ENCODE assay signal across 3 cellular contexts in the genomic region with DNA sequence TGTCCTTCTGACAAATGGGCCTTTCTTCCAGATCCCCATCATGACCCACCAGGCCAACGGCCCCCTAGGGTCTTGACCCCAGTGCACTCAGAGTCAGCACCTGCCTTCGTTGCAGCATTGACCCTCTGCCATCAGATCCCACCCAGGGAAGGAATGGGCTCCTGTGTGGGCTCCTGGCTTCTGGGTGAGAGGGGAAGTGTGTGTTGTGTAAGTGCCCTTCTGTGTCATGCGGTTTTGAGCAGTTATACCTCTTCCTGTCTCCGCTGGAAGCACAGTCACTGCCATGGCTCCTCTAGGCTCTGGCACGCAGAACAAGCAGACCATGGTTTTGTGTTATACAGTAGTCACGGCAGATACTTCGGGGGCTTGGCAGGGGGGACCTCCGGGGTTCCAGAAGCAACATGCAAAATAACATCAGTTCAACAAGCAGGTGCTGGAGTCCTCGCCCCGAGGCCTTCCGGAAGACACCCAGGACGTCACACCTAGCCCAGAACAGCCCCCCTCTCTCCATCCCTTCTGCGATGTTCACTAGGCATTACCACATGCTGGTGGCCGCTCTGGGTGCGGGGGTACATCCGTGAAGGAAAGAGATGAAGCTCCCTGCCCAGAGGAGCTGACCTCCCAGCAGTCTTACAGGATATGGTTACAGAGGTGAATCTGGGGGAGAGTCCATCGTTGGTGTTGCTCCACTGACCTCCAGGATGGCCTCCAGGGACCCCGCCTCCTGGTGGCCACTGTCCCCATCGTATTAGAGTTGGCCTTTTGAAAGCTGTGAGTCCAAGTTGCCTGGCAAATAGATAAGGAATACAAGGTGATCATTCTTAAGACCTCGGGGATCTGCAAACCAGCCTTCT.
TF ChIP-seq lines count a peak whose summit lies in the region.

No MANE protein-coding gene starts in this region.

TF ChIP-seq in liver, 16 proteins besides CTCF, POLR2A, EP300 and RAD21:
- TF ChIP-seq, protein P1, sequence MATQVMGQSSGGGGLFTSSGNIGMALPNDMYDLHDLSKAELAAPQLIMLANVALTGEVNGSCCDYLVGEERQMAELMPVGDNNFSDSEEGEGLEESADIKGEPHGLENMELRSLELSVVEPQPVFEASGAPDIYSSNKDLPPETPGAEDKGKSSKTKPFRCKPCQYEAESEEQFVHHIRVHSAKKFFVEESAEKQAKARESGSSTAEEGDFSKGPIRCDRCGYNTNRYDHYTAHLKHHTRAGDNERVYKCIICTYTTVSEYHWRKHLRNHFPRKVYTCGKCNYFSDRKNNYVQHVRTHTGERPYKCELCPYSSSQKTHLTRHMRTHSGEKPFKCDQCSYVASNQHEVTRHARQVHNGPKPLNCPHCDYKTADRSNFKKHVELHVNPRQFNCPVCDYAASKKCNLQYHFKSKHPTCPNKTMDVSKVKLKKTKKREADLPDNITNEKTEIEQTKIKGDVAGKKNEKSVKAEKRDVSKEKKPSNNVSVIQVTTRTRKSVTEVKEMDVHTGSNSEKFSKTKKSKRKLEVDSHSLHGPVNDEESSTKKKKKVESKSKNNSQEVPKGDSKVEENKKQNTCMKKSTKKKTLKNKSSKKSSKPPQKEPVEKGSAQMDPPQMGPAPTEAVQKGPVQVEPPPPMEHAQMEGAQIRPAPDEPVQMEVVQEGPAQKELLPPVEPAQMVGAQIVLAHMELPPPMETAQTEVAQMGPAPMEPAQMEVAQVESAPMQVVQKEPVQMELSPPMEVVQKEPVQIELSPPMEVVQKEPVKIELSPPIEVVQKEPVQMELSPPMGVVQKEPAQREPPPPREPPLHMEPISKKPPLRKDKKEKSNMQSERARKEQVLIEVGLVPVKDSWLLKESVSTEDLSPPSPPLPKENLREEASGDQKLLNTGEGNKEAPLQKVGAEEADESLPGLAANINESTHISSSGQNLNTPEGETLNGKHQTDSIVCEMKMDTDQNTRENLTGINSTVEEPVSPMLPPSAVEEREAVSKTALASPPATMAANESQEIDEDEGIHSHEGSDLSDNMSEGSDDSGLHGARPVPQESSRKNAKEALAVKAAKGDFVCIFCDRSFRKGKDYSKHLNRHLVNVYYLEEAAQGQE (IDR thresholded peaks at IDR 0.05), result no peak
- peak in 1 of 2 donors; percentile 29 for TF ChIP-seq GABPA (IDR thresholded peaks at IDR 0.05 in 1 of 2, conservative IDR thresholded peaks at IDR 0.05 in 1 of 2)

TF ChIP-seq in HepG2, 621 proteins besides CTCF, POLR2A, EP300 and RAD21:
- TF ChIP-seq ZNF225 (CRISPR knock-in tag; IDR thresholded peaks at IDR 0.05) (no peak), U2AF2 (IDR thresholded peaks at IDR 0.05; ENCODE audit: low read depth, low read length) (no peak), ZNF550 (CRISPR knock-in tag; IDR thresholded peaks at IDR 0.05; ENCODE audit: borderline replicate concordance) (no peak), ZNF441 (CRISPR knock-in tag; IDR thresholded peaks at IDR 0.05; ENCODE audit: borderline replicate concordance) (no peak), SIX4 (CRISPR knock-in tag; IDR thresholded peaks at IDR 0.05) (no peak), SETDB1 (CRISPR knock-in tag; IDR thresholded peaks at IDR 0.05; ENCODE audit: borderline replicate concordance) (no peak), XBP1 (CRISPR knock-in tag; IDR thresholded peaks at IDR 0.05) (no peak), ZNF235 (CRISPR knock-in tag; IDR thresholded peaks at IDR 0.05; ENCODE audit: borderline replicate concordance) (no peak), ZNF839 (CRISPR knock-in tag; IDR thresholded peaks at IDR 0.05; ENCODE audit: borderline replicate concordance) (no peak)
- TF ChIP-seq, protein P2, sequence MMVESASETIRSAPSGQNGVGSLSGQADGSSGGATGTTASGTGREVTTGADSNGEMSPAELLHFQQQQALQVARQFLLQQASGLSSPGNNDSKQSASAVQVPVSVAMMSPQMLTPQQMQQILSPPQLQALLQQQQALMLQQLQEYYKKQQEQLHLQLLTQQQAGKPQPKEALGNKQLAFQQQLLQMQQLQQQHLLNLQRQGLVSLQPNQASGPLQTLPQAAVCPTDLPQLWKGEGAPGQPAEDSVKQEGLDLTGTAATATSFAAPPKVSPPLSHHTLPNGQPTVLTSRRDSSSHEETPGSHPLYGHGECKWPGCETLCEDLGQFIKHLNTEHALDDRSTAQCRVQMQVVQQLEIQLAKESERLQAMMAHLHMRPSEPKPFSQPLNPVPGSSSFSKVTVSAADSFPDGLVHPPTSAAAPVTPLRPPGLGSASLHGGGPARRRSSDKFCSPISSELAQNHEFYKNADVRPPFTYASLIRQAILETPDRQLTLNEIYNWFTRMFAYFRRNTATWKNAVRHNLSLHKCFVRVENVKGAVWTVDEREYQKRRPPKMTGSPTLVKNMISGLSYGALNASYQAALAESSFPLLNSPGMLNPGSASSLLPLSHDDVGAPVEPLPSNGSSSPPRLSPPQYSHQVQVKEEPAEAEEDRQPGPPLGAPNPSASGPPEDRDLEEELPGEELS (CRISPR knock-in tag; IDR thresholded peaks at IDR 0.05), result no peak
- TF ChIP-seq, protein P3, sequence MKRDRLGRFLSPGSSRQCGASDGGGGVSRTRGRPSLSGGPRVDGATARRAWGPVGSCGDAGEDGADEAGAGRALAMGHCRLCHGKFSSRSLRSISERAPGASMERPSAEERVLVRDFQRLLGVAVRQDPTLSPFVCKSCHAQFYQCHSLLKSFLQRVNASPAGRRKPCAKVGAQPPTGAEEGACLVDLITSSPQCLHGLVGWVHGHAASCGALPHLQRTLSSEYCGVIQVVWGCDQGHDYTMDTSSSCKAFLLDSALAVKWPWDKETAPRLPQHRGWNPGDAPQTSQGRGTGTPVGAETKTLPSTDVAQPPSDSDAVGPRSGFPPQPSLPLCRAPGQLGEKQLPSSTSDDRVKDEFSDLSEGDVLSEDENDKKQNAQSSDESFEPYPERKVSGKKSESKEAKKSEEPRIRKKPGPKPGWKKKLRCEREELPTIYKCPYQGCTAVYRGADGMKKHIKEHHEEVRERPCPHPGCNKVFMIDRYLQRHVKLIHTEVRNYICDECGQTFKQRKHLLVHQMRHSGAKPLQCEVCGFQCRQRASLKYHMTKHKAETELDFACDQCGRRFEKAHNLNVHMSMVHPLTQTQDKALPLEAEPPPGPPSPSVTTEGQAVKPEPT (CRISPR knock-in tag; IDR thresholded peaks at IDR 0.05; ENCODE audit: low read depth), result no peak
- TF ChIP-seq, protein P4, sequence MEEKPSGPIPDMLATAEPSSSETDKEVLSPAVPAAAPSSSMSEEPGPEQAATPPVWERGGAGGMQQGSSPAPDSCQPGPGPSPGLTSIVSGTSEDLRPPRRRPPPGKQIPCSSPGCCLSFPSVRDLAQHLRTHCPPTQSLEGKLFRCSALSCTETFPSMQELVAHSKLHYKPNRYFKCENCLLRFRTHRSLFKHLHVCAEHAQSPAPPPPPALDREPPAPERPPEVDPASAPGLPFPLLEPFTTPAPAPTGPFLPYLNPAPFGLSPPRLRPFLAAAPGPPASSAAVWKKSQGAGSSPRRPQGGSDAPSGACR (CRISPR knock-in tag; IDR thresholded peaks at IDR 0.05), result no peak

TF ChIP-seq in SK-N-SH, 30 proteins besides CTCF, POLR2A, EP300 and RAD21:
- TF ChIP-seq FOSL2 (IDR thresholded peaks at IDR 0.05; ENCODE audit: borderline replicate concordance, low read depth) (no peak), NFIC (IDR thresholded peaks at IDR 0.05; ENCODE audit: borderline replicate concordance) (no peak), RXRA (IDR thresholded peaks at IDR 0.05; ENCODE audit: borderline replicate concordance, low read depth) (no peak)
TF ChIP-seq in SK-N-SH: peak in this region for 0.
